ENCODE assay signal across 8 cellular contexts in genomic region chr1:53014791-53015507, GRCh38. TPM values are rescaled to one million over a fixed set of nuclear protein-coding genes. Genes with fewer than 3 reads are reported as not detected.
DNase-seq lines count a peak whose midpoint lies in the region; ATAC-seq and FAIRE-seq lines count a peak whose summit lies in the region.

No MANE protein-coding gene starts in this region.

- ATAC-seq in GM19463 (IDR thresholded peaks at IDR 0.05; ENCODE audit: unreplicated experiment): peak; percentile 81

- no peaks in the 10 kb centered on the region for H3K4me1 ChIP-seq in mesodermal cell (ENCODE audit: control insufficient read depth, insufficient read depth, low read length, poor library complexity, severe bottlenecking)

- FAIRE-seq in HTR-8/SVneo (lab: Jason Lieb, UNC) (no peak), endometrium (lab: Jason Lieb, UNC) (peak; percentile 87)

- WGBS in mesodermal cell (ENCODE audit: insufficient coverage in 2 of 2), 2 experiments: 0 to 2% methylated on average over 6 to 8 of the region's 9 CpGs

- H3K4me3 ChIP-seq in mesodermal cell (ENCODE audit: extremely low read depth, insufficient read depth, low read length, poor library complexity, severe bottlenecking): peak overlapping the region; percentile 51

- H3K9me3 ChIP-seq in mesodermal cell (ENCODE audit: control insufficient read depth, low read length): no peaks in the 10 kb centered on the region

- H3K36me3 ChIP-seq in mesodermal cell (ENCODE audit: control insufficient read depth, insufficient read depth, low read length): no peaks in the 10 kb centered on the region

- no peak overlapping the region for H3K27ac ChIP-seq in mesodermal cell (ENCODE audit: low read depth, low read length, severe bottlenecking)

- DNase-seq in CD1c-positive myeloid dendritic cell (ENCODE audit: extremely low spot score): peak; percentile 85
- peak; percentile 75 for DNase-seq in HTR-8/SVneo (ENCODE audit: insufficient read length, low spot score)
- peak; percentile 87 to 95 for DNase-seq in NOMO-1 (lab: John Stamatoyannopoulos, UW; ENCODE audit: unreplicated experiment in 2 of 2)
- peak; percentile 37 to 45 for DNase-seq in activated CD8-positive, alpha-beta memory T cell treated with anti-CD3 and anti-CD28 coated beads for 4 hours (ENCODE audit: low read depth in 2 of 2)
- DNase-seq in stimulated activated CD8-positive, alpha-beta memory T cell treated with anti-CD3 and anti-CD28 coated beads, Interleukin-15, amount 100 ng/mL, for 1 hour (ENCODE audit: low read depth): peak; percentile 62

RNA-seq across cellular contexts. Expression of gene PODN, which starts 47.1 kb away (rescaled TPM):
- 0.70 TPM for polyA plus RNA-seq in mesodermal cell (2013, experiment 1 of 2)
- polyA plus RNA-seq in mesodermal cell (2013, experiment 2 of 2): 0.76 TPM

Comparison
In these comparisons a context has a peak if more than half of its experiments do, and no peak if none do; other contexts are left out.
1. DNase-seq: peak in every context shown above with its lines; median percentile 91 in NOMO-1; 85 in CD1c-positive myeloid dendritic cell; 75 in HTR-8/SVneo; 62 in stimulated activated CD8-positive, alpha-beta memory T cell treated with anti-CD3 and anti-CD28 coated beads, Interleukin-15, amount 100 ng/mL, for 1 hour; 41 in activated CD8-positive, alpha-beta memory T cell treated with anti-CD3 and anti-CD28 coated beads for 4 hours.